ENCODE assay signal across 9 cellular contexts in the genomic region with DNA sequence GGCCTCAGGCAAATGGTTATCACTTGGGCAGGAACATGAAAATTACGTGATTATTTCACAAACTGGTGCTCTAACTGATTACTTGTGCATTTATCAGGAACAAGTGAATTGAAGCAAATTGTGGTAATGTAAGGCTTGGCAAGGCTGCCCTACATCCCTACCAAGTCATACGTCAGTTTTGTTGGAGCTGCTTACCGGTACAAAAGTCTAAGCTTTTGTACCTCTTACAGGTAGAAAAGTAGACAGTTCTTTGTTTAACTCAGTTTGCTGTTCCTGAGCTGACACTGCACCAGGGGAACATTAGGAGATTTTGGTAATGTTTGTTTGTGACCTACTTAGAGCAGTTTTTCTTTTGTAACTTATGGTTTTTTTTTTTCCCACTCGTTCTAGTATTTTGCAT. TPM values are rescaled to one million over a fixed set of nuclear protein-coding genes. Genes with fewer than 3 reads are reported as not detected.
DNase-seq lines count a peak whose midpoint lies in the region; ATAC-seq and TF ChIP-seq lines count a peak whose summit lies in the region.
"Had no signal": no experiment of that assay in that cellular context is flagged by ENCODE, and none has a peak within 500 bp of the region (broad histone marks: within the 10 kb centered on the region; RNA-seq: fewer than 3 reads in every experiment).

No MANE protein-coding gene starts in this region.

- H3K4me3 ChIP-seq in BJ (ENCODE audit: low read depth, low read length): peak overlapping the region; percentile 71
- H3K4me3 ChIP-seq in LNCaP clone FGC (ENCODE audit: low read depth, low read length): peak overlapping the region; percentile 82
- H3K4me3 ChIP-seq in choroid plexus epithelial cell (ENCODE audit: low read depth, low read length): peak overlapping the region; percentile 73
- H3K4me3 ChIP-seq in naive thymus-derived CD4-positive, alpha-beta T cell (ENCODE audit: low read length): peak overlapping the region; percentile 93

- H3K27ac Mint-ChIP-seq in naive thymus-derived CD4-positive, alpha-beta T cell: peak overlapping the region in 8 of 9 donors; percentile 5 to 80 (median 53)

- peak overlapping the region; percentile 77 for H3K27ac ChIP-seq in naive thymus-derived CD4-positive, alpha-beta T cell (ENCODE audit: low read depth, low read length)

- DNase-seq in BJ (ENCODE audit: low read depth): no peak
- no peak for DNase-seq in LNCaP clone FGC (ENCODE audit: low read depth)
- peak; percentile 21 for DNase-seq in choroid plexus epithelial cell (ENCODE audit: low read depth)
- no peak for DNase-seq in naive thymus-derived CD4-positive, alpha-beta T cell
- DNase-seq in NCI-H146 (lab: John Stamatoyannopoulos, UW): no peak
- DNase-seq in NCI-H2081 (lab: John Stamatoyannopoulos, UW): no peak
- no peak for DNase-seq in GM19238 (ENCODE audit: insufficient read length, low spot score)
- no peak for DNase-seq in SHP77 treated with DMSO at 0.1 percent for 48 hours (lab: John Stamatoyannopoulos, UW)

- intact Hi-C loops in naive thymus-derived CD4-positive, alpha-beta T cell (cut with micrococcal nuclease): loop anchor here (5.0 to 10.0 kb wide), 6 partner anchors 253 to 1419 kb away; partner anchors contain the start of genes CD74 (in 1 of the 2), TCOF1 (in 1 of the 2) and TNIP1 (in 1 of the 2)

- no peaks in the 10 kb centered on the region for H3K27me3 Mint-ChIP-seq in naive thymus-derived CD4-positive, alpha-beta T cell

- H3K9me3 Mint-ChIP-seq in naive thymus-derived CD4-positive, alpha-beta T cell: no peaks in the 10 kb centered on the region

- CTCF ChIA-PET in BJ (lab: Yijun Ruan, JAX): interaction anchor here (0.6 to 0.7 kb wide), 2 partner anchors 23 to 753 kb away, joined by 4 to 5 read pairs; no protein-coding TSS in a partner anchor
- CTCF ChIA-PET in naive thymus-derived CD4-positive, alpha-beta T cell (lab: Charles Lee): interaction anchor here (0.6 to 1.0 kb wide), 2 partner anchors 19 to 112 kb away, joined by 3 read pairs; no protein-coding TSS in a partner anchor

- H3K4me1 ChIP-seq in naive thymus-derived CD4-positive, alpha-beta T cell (ENCODE audit: control insufficient read depth in 2 of 2, insufficient read depth in 2 of 2, low read length in 2 of 2): peaks cover 48 to 53% of the 10 kb centered on the region in 2 donors

- H3K9me3 ChIP-seq in naive thymus-derived CD4-positive, alpha-beta T cell (ENCODE audit: control insufficient read depth in 2 of 3, low read length in 3 of 3): no peaks in the 10 kb centered on the region

- H3K36me3 Mint-ChIP-seq in naive thymus-derived CD4-positive, alpha-beta T cell: peaks cover 4 to 23% (median 19%) of the 10 kb centered on the region in 5 donors

- TF ChIP-seq CTCF in BJ (IDR thresholded peaks at IDR 0.05; ENCODE audit: insufficient read depth, low read depth, low read length) (no peak), LNCaP clone FGC (IDR thresholded peaks at IDR 0.05; ENCODE audit: control insufficient read depth, extremely low read depth, insufficient read depth) (no peak), choroid plexus epithelial cell (conservative IDR thresholded peaks at IDR 0.05; ENCODE audit: low read depth, low read length) (no peak)

- peaks cover 40 to 73% (median 65%) of the 10 kb centered on the region in 7 donors for H3K4me1 Mint-ChIP-seq in naive thymus-derived CD4-positive, alpha-beta T cell

- no peak for ATAC-seq in naive thymus-derived CD4-positive, alpha-beta T cell
- ATAC-seq: left lobe of liver had no signal

- H3K27me3 ChIP-seq in BJ (ENCODE audit: control insufficient read depth, insufficient read depth, low read length): no peaks in the 10 kb centered on the region
- H3K27me3 ChIP-seq in naive thymus-derived CD4-positive, alpha-beta T cell (ENCODE audit: control insufficient read depth in 2 of 2, insufficient read depth in 2 of 2, low read length in 2 of 2): no peaks in the 10 kb centered on the region

- H3K4me3 Mint-ChIP-seq in naive thymus-derived CD4-positive, alpha-beta T cell: peak overlapping the region in 7 of 10 donors; percentile 68 to 97 (median 90)

- no peaks in the 10 kb centered on the region; the same call in 1 of the 2 replicates for H3K36me3 ChIP-seq in BJ (ENCODE audit: control insufficient read depth, insufficient read depth, low read length)
- H3K36me3 ChIP-seq in naive thymus-derived CD4-positive, alpha-beta T cell (ENCODE audit: control insufficient read depth in 2 of 3, insufficient read depth in 3 of 3, low read length in 3 of 3): peaks cover 0 to 7% (median 0%) of the 10 kb centered on the region in 3 experiments

- POLR2A ChIA-PET in BJ (lab: Charles Lee): interaction anchor here (0.6 to 1.3 kb wide), 3 partner anchors 10 to 113 kb away, joined by 3 read pairs; no protein-coding TSS in a partner anchor
- POLR2A ChIA-PET in naive thymus-derived CD4-positive, alpha-beta T cell (lab: Charles Lee): interaction anchor here (0.6 to 9.3 kb wide), 7 partner anchors 9 to 1927 kb away, joined by 3 to 232 read pairs (median 5); partner anchors contain the start of gene ATOX1

RNA-seq across cellular contexts. Expression of gene G3BP1, which starts 2.2 kb away (rescaled TPM):
- polyA plus RNA-seq in BJ (2011; rRNA removed): 59.1 and 100 TPM in 2 replicates
- polyA minus RNA-seq in BJ (2011; rRNA and poly(A)+ RNA removed): 120 and 160 TPM in 2 replicates
- total RNA-seq in naive thymus-derived CD4-positive, alpha-beta T cell: 100 to 1,000 TPM in 3 of 5 experiments, 10 to 100 TPM in 2; 86.1 to 244 (median 167) TPM
- polyA plus RNA-seq in naive thymus-derived CD4-positive, alpha-beta T cell: 100 to 1,000 TPM; 146 to 158 TPM

RNA-seq across cellular contexts. Expression of gene ATOX1, which starts 15.5 kb away (rescaled TPM):
- polyA plus RNA-seq in BJ (2011; rRNA removed): 156 and 187 TPM in 2 replicates
- 83.2 and 114 TPM in 2 replicates for polyA minus RNA-seq in BJ (2011; rRNA and poly(A)+ RNA removed)
- total RNA-seq in naive thymus-derived CD4-positive, alpha-beta T cell: 10 to 100 TPM; 14.8 to 58.2 (median 29.6) TPM
- polyA plus RNA-seq in naive thymus-derived CD4-positive, alpha-beta T cell: 10 to 100 TPM; 44.7 to 71.1 TPM
